ENCODE assay signal across 11 cellular contexts in genomic region chr14:71130491-71131179, GRCh38.
DNase-seq lines count a peak whose midpoint lies in the region; ATAC-seq and TF ChIP-seq lines count a peak whose summit lies in the region.
"Had no signal": no experiment of that assay in that cellular context is flagged by ENCODE, and none has a peak within 500 bp of the region (broad histone marks: within the 10 kb centered on the region; RNA-seq: fewer than 3 reads in every experiment).

No MANE protein-coding gene starts in this region.

- no peak overlapping the region for H3K4me3 Mint-ChIP-seq in activated CD4-positive, alpha-beta T cell treated with anti-CD3 and anti-CD28 coated beads for 36 hours
- no peak overlapping the region for H3K4me3 Mint-ChIP-seq in Caco-2 (ENCODE audit: unreplicated experiment)
- H3K4me3 Mint-ChIP-seq: activated naive CD8-positive, alpha-beta T cell had no signal

- H3K27me3 ChIP-seq in esophagus muscularis mucosa: no peaks in the 10 kb centered on the region
- H3K27me3 ChIP-seq in smooth muscle cell (ENCODE audit: low read depth): no peaks in the 10 kb centered on the region
- no peaks in the 10 kb centered on the region for H3K27me3 ChIP-seq in Caco-2 (replicated peaks; ENCODE audit: control insufficient read depth, insufficient read depth, low read length)

- H3K4me1 ChIP-seq in esophagus muscularis mucosa (peaks cover 0 to 6% (median 0%) of the 10 kb centered on the region in 4 donors), smooth muscle cell (ENCODE audit: low read depth) (peaks cover 11% of the 10 kb centered on the region), Caco-2 (peaks cover 7% of the 10 kb centered on the region; the same call in 1 of the 2 replicates)
- H3K4me1 ChIP-seq: A549 had no signal

- H3K4me3 ChIP-seq in esophagus muscularis mucosa (no peak overlapping the region), smooth muscle cell (no peak overlapping the region), Caco-2 (ENCODE audit: low read depth, low read length) (no peak overlapping the region)
- H3K4me3 ChIP-seq: A549 had no signal

- peaks cover 11% of the 10 kb centered on the region for H3K4me1 Mint-ChIP-seq in activated CD4-positive, alpha-beta T cell treated with anti-CD3 and anti-CD28 coated beads for 36 hours
- peaks cover 12% of the 10 kb centered on the region for H3K4me1 Mint-ChIP-seq in Caco-2 (ENCODE audit: low read depth, unreplicated experiment)

- CTCF ChIA-PET in activated CD4-positive, alpha-beta T cell treated with anti-CD3 and anti-CD28 coated beads for 36 hours (lab: Charles Lee): no interaction called here
- CTCF ChIA-PET in GM10248 (lab: Yijun Ruan, JAX): interaction anchor here (0.6 to 2.3 kb wide), 5 partner anchors 8 to 530 kb away, joined by 3 to 7 read pairs (median 4); no protein-coding TSS in a partner anchor
- CTCF ChIA-PET in Caco-2 (lab: Charles Lee): no interaction called here

- H3K36me3 ChIP-seq in esophagus muscularis mucosa (no peaks in the 10 kb centered on the region), smooth muscle cell (ENCODE audit: low read depth) (no peaks in the 10 kb centered on the region), Caco-2 (ENCODE audit: control insufficient read depth, insufficient read depth, low read length) (no peaks in the 10 kb centered on the region; the same call in 1 of the 2 replicates)

- H3K9ac ChIP-seq in smooth muscle cell (ENCODE audit: low read depth): no peak overlapping the region

- TF ChIP-seq CTCF in esophagus muscularis mucosa (IDR thresholded peaks at IDR 0.05): no peak
- no peak for TF ChIP-seq CTCF in smooth muscle cell (IDR thresholded peaks at IDR 0.05; ENCODE audit: borderline replicate concordance, insufficient read depth, poor library complexity, severe bottlenecking)
- TF ChIP-seq CTCF in GM10248 (IDR thresholded peaks at IDR 0.05; ENCODE audit: control extremely low read depth, extremely low read depth, low read depth, missing control alignments): no peak
- no peak for TF ChIP-seq CTCF in Caco-2 (IDR thresholded peaks at IDR 0.05; ENCODE audit: insufficient read depth in 1 of 2, low read depth in 1 of 2, low read length in 1 of 2, severe bottlenecking in 1 of 2, unreplicated experiment in 1 of 2)

- DNase-seq in activated CD4-positive, alpha-beta T cell treated with anti-CD3 and anti-CD28 coated beads for 36 hours: peak; percentile 53
- DNase-seq in activated CD4-positive, alpha-beta T cell treated with anti-CD3 and anti-CD28 coated beads for 4 hours: no peak
- peak; percentile 83 for DNase-seq in SK-MEL-5 (ENCODE audit: low read depth, low spot score)
- peak; percentile 55 for DNase-seq in esophagus muscularis mucosa (ENCODE audit: extremely low spot score)
- no peak for DNase-seq in smooth muscle cell (lab: John Stamatoyannopoulos, UW; ENCODE audit: unreplicated experiment)
- no peak for DNase-seq in DMS 273 treated with DMSO at 0.1 percent for 48 hours (lab: John Stamatoyannopoulos, UW)
- DNase-seq in GM10248 (ENCODE audit: extremely low spot score): no peak
- DNase-seq in Caco-2: no peak

- intact Hi-C loops in activated CD4-positive, alpha-beta T cell treated with anti-CD3 and anti-CD28 coated beads for 36 hours (cut with DNase I, micrococcal nuclease): no loop called here
- intact Hi-C loops in esophagus muscularis mucosa (cut with DNase I): no loop called here
- intact Hi-C loops in Caco-2 (cut with micrococcal nuclease; ENCODE audit: unreplicated experiment): loop anchor here (10.0 kb wide), 1 partner anchor 724 kb away; no protein-coding TSS in a partner anchor

- no peak overlapping the region for H3K27ac Mint-ChIP-seq in activated CD4-positive, alpha-beta T cell treated with anti-CD3 and anti-CD28 coated beads for 36 hours
- H3K27ac Mint-ChIP-seq in Caco-2 (ENCODE audit: unreplicated experiment): no peak overlapping the region
- H3K27ac Mint-ChIP-seq: activated naive CD8-positive, alpha-beta T cell had no signal

- BruUV-seq in Caco-2 (replicated peaks; lab: Mats Ljungman, UMichigan): no TSS peak

- TF ChIP-seq EP300 in esophagus muscularis mucosa (IDR thresholded peaks at IDR 0.05): no peak

- peaks cover 4% of the 10 kb centered on the region for H3F3A ChIP-seq in smooth muscle cell (ENCODE audit: low read depth)

- H3K27me3 Mint-ChIP-seq in activated CD4-positive, alpha-beta T cell treated with anti-CD3 and anti-CD28 coated beads for 36 hours: peaks cover 2% of the 10 kb centered on the region
- H3K27me3 Mint-ChIP-seq in Caco-2 (ENCODE audit: insufficient read depth, unreplicated experiment): no peaks in the 10 kb centered on the region
- H3K27me3 Mint-ChIP-seq: activated naive CD8-positive, alpha-beta T cell had no signal

- TF ChIP-seq POLR2A in esophagus muscularis mucosa (IDR thresholded peaks at IDR 0.05; ENCODE audit: low read depth): no peak

- H3K79me2 ChIP-seq in smooth muscle cell (ENCODE audit: low read depth): no peaks in the 10 kb centered on the region

- no peaks in the 10 kb centered on the region for H3K36me3 Mint-ChIP-seq in activated CD4-positive, alpha-beta T cell treated with anti-CD3 and anti-CD28 coated beads for 36 hours (ENCODE audit: low read depth)
- H3K36me3 Mint-ChIP-seq in Caco-2 (ENCODE audit: insufficient read depth, unreplicated experiment): no peaks in the 10 kb centered on the region
- H3K36me3 Mint-ChIP-seq: activated naive CD8-positive, alpha-beta T cell had no signal

- in situ Hi-C loops in SK-MEL-5 (cut with HindIII; ENCODE audit: low pct_unique_long_range_greater_than_20kb, low sequenced_read_pairs): no loop called here

- POLR2A ChIA-PET in activated CD4-positive, alpha-beta T cell treated with anti-CD3 and anti-CD28 coated beads for 36 hours (lab: Charles Lee): no interaction called here
- POLR2A ChIA-PET in GM10248 (lab: Yijun Ruan, JAX): no interaction called here
- POLR2A ChIA-PET in Caco-2 (lab: Charles Lee): no interaction called here

- no peaks in the 10 kb centered on the region for H3K9me3 Mint-ChIP-seq in activated CD4-positive, alpha-beta T cell treated with anti-CD3 and anti-CD28 coated beads for 36 hours (ENCODE audit: low read depth)
- H3K9me3 Mint-ChIP-seq in Caco-2 (ENCODE audit: unreplicated experiment): peaks cover 3% of the 10 kb centered on the region

- WGBS in esophagus muscularis mucosa: 69% methylated on average over 11 of the region's 11 CpGs
- WGBS in smooth muscle cell (ENCODE audit: low lambda C conversion rate): 37% methylated on average over 11 of the region's 11 CpGs

- H3K9me3 ChIP-seq in esophagus muscularis mucosa: no peaks in the 10 kb centered on the region
- H3K9me3 ChIP-seq in smooth muscle cell (replicated peaks; ENCODE audit: low read depth): no peaks in the 10 kb centered on the region
- H3K9me3 ChIP-seq in Caco-2: no peaks in the 10 kb centered on the region
- H3K9me3 ChIP-seq: A549 had no signal

- peak overlapping the region; percentile 57 for H3K4me2 ChIP-seq in smooth muscle cell
- H3K4me2 ChIP-seq: A549 had no signal

- H2AFZ ChIP-seq in smooth muscle cell (ENCODE audit: low read depth): no peak overlapping the region

- H4K20me1 ChIP-seq in smooth muscle cell (ENCODE audit: low read depth): no peaks in the 10 kb centered on the region

- peak; percentile 60 for ATAC-seq in activated CD4-positive, alpha-beta T cell treated with anti-CD3 and anti-CD28 coated beads for 36 hours

- H3K27ac ChIP-seq in esophagus muscularis mucosa (replicated peaks in 1 of 4) (no peak overlapping the region), smooth muscle cell (ENCODE audit: low read depth) (peak overlapping the region; percentile 56)
- H3K27ac ChIP-seq: A549, HL-60 had no signal

Comparison
In these comparisons a context has a peak if more than half of its experiments do, and no peak if none do; other contexts are left out.
1. DNase-seq: peak in activated CD4-positive, alpha-beta T cell treated with anti-CD3 and anti-CD28 coated beads for 36 hours (single experiment), SK-MEL-5 (single experiment) and esophagus muscularis mucosa (single experiment); none in activated CD4-positive, alpha-beta T cell treated with anti-CD3 and anti-CD28 coated beads for 4 hours (0 of 2), smooth muscle cell (single experiment), DMS 273 treated with DMSO at 0.1 percent for 48 hours (single experiment), GM10248 (single experiment) and Caco-2 (0 of 2).